1 cellular context compared by ENCODE assay signal in genomic region chr16:88767546-88767945, GRCh38.
A peak's percentile ranks its signal among the peaks of the same experiment; 100 is the strongest.
TF ChIP-seq lines count a peak whose summit lies in the region.

No MANE protein-coding gene starts in this region.

TF ChIP-seq in GM12878, 131 proteins besides CTCF, POLR2A, EP300 and RAD21:
- no peak for TF ChIP-seq EED (IDR thresholded peaks at IDR 0.05; ENCODE audit: low read depth)
- TF ChIP-seq POLR2AphosphoS5 (IDR thresholded peaks at IDR 0.05; ENCODE audit: low read length), result no peak
- 0 out of 2 replicates have a peak, but pooled peaks have one; percentile 34 for TF ChIP-seq NR2F1 (conservative IDR thresholded peaks at IDR 0.05)
